Comparison of ENCODE assay signal across 18 cellular contexts in genomic region chr7:79702116-79702515, GRCh38.
"Had no signal": no experiment of that assay in that cellular context is flagged by ENCODE, and none has a peak within 500 bp of the region (broad histone marks: within the 10 kb centered on the region; RNA-seq: fewer than 3 reads in every experiment).

No MANE protein-coding gene starts in this region.

- H3K27me3 ChIP-seq: ascending aorta, cardiac muscle cell, ovary, right lobe of liver, upper lobe of right lung had no signal

- H3K27me3 Mint-ChIP-seq: activated CD8-positive, alpha-beta memory T cell treated with anti-CD3 and anti-CD28 coated beads, Interleukin-2, amount 10 ng/mL, durations not matched to agents 7 days and 5 days; activated naive CD4-positive, alpha-beta T cell treated with anti-CD3 and anti-CD28 coated beads, Interleukin-2, amount 10 ng/mL, durations not matched to agents 7 days and 5 days; stimulated activated naive CD8-positive, alpha-beta T cell treated with anti-CD3 and anti-CD28 coated beads, Interleukin-15, Interleukin-2, amounts not matched to agents 100 ng/mL and 50 ng/mL, for 24 hours; T-cell had no signal

- H3K36me3 ChIP-seq: ascending aorta, cardiac muscle cell, ovary, right lobe of liver, upper lobe of right lung had no signal

- H3K4me3 ChIP-seq: ascending aorta, cardiac muscle cell, lung, ovary, right lobe of liver, upper lobe of right lung had no signal

- DNase-seq: activated CD4-positive, CD25-positive, alpha-beta regulatory T cell treated with anti-CD3 and anti-CD28 coated beads, Interleukin-2, amount 50 U/mL, for 72 hours; activated CD8-positive, alpha-beta memory T cell treated with anti-CD3 and anti-CD28 coated beads, Interleukin-2, amount 10 ng/mL, durations not matched to agents 7 days and 5 days; activated naive CD4-positive, alpha-beta T cell treated with anti-CD3 and anti-CD28 coated beads, Interleukin-2, amount 10 ng/mL, durations not matched to agents 7 days and 5 days; activated T-cell treated with anti-CD3 and anti-CD28 coated beads, Interleukin-2, amount 50 U/mL, for 1 hour; glutamatergic neuron; hypothalamus; midbrain; ovary; right lobe of liver; T-cell; T-helper 9 cell; upper lobe of right lung had no signal

- H3K27ac ChIP-seq: ascending aorta, cardiac muscle cell, ovary, right lobe of liver, upper lobe of right lung had no signal

- H3K27ac Mint-ChIP-seq: activated CD8-positive, alpha-beta memory T cell treated with anti-CD3 and anti-CD28 coated beads, Interleukin-2, amount 10 ng/mL, durations not matched to agents 7 days and 5 days; activated naive CD4-positive, alpha-beta T cell treated with anti-CD3 and anti-CD28 coated beads, Interleukin-2, amount 10 ng/mL, durations not matched to agents 7 days and 5 days; activated T-helper 2 cell treated with anti-CD3 and anti-CD28 coated beads, Interferon-gamma antibody, Interleukin-2, Interleukin-4, amounts not matched to agents 10 μg/mL and 5 μg/mL and 100 μg/mL, durations not matched to agents 14 hours and 24 hours and 36 hours; stimulated activated naive CD8-positive, alpha-beta T cell treated with anti-CD3 and anti-CD28 coated beads, Interleukin-15, Interleukin-2, amounts not matched to agents 100 ng/mL and 50 ng/mL, for 24 hours; T-cell had no signal

- H3K36me3 Mint-ChIP-seq: activated CD8-positive, alpha-beta memory T cell treated with anti-CD3 and anti-CD28 coated beads, Interleukin-2, amount 10 ng/mL, durations not matched to agents 7 days and 5 days; activated naive CD4-positive, alpha-beta T cell treated with anti-CD3 and anti-CD28 coated beads, Interleukin-2, amount 10 ng/mL, durations not matched to agents 7 days and 5 days; T-cell had no signal

- H3K4me3 Mint-ChIP-seq: activated CD8-positive, alpha-beta memory T cell treated with anti-CD3 and anti-CD28 coated beads, Interleukin-2, amount 10 ng/mL, durations not matched to agents 7 days and 5 days; activated naive CD4-positive, alpha-beta T cell treated with anti-CD3 and anti-CD28 coated beads, Interleukin-2, amount 10 ng/mL, durations not matched to agents 7 days and 5 days; neural crest cell; stimulated activated naive CD8-positive, alpha-beta T cell treated with anti-CD3 and anti-CD28 coated beads, Interleukin-15, Interleukin-2, amounts not matched to agents 100 ng/mL and 50 ng/mL, for 24 hours; T-cell had no signal

- H3K4me1 Mint-ChIP-seq: activated CD8-positive, alpha-beta memory T cell treated with anti-CD3 and anti-CD28 coated beads, Interleukin-2, amount 10 ng/mL, durations not matched to agents 7 days and 5 days; activated naive CD4-positive, alpha-beta T cell treated with anti-CD3 and anti-CD28 coated beads, Interleukin-2, amount 10 ng/mL, durations not matched to agents 7 days and 5 days; neural crest cell; T-cell had no signal

- H3K9me3 ChIP-seq: ascending aorta, ovary, right lobe of liver, upper lobe of right lung had no signal

- H3K9me3 Mint-ChIP-seq: activated naive CD4-positive, alpha-beta T cell treated with anti-CD3 and anti-CD28 coated beads, Interleukin-2, amount 10 ng/mL, durations not matched to agents 7 days and 5 days; activated T-helper 2 cell treated with anti-CD3 and anti-CD28 coated beads, Interferon-gamma antibody, Interleukin-2, Interleukin-4, amounts not matched to agents 10 μg/mL and 5 μg/mL and 100 μg/mL, durations not matched to agents 14 hours and 24 hours and 36 hours; neural crest cell; stimulated activated naive CD8-positive, alpha-beta T cell treated with anti-CD3 and anti-CD28 coated beads, Interleukin-15, Interleukin-2, amounts not matched to agents 100 ng/mL and 50 ng/mL, for 24 hours had no signal

- H3K4me1 ChIP-seq: ascending aorta, right lobe of liver, upper lobe of right lung had no signal
